26 cellular contexts compared by ENCODE assay signal in the genomic region with DNA sequence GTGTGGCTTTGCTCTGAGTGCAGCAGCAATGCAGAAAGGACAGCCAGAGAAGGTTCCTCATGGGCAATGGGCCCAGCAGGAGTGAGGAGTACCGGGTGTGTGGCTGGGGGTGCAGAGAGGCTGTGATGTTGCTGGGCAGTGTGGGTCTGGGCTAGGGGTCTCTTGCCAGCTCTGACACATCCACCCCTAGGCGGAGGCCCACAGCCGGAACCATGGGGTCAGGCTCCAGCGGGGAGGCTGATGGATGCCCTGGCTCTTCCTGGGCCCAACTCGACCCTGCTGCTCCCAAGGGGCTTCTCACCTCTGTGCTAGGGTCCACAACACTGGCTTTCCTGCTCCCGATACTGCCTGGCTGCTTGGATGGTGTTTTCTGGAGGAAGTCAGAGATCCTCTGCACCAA.
"Had no signal": no experiment of that assay in that cellular context is flagged by ENCODE, and none has a peak within 500 bp of the region (broad histone marks: within the 10 kb centered on the region; RNA-seq: fewer than 3 reads in every experiment).

No MANE protein-coding gene starts in this region.

- H3K4me3 ChIP-seq: gastroesophageal sphincter, left lung, lower lobe of right lung, prostate gland, sigmoid colon, skin epidermis, suprapubic skin, transverse colon, upper lobe of right lung, vagina had no signal

- ATAC-seq: effector memory CD8-positive, alpha-beta T cell; esophagus mucosa; gastroesophageal sphincter; left cardiac atrium; left lung; lower lobe of right lung; naive thymus-derived CD8-positive, alpha-beta T cell; right cardiac atrium; stimulated activated naive B cell treated with anti-CD40 and anti-IgM and Interleukin-4, amounts not matched to agents 10 μg/mL and 1 μg/mL and 100 μg/mL, for 72 hours; upper lobe of right lung had no signal

- H3K9ac ChIP-seq: parathyroid adenoma had no signal

- H2AFZ ChIP-seq: parathyroid adenoma had no signal

- H3K9me3 ChIP-seq: neutrophil, prostate gland, suprapubic skin had no signal

- H3K27ac Mint-ChIP-seq: naive thymus-derived CD8-positive, alpha-beta T cell; stimulated activated naive B cell treated with anti-CD40 and anti-IgM and Interleukin-4, amounts not matched to agents 10 μg/mL and 1 μg/mL and 100 μg/mL, for 72 hours had no signal

- H3K4me1 ChIP-seq: gastroesophageal sphincter, left lung, lower lobe of right lung, parathyroid adenoma, prostate gland, suprapubic skin, transverse colon, upper lobe of right lung, vagina had no signal

- H3K27ac ChIP-seq: epithelial cell of prostate, gastroesophageal sphincter, left lung, lower lobe of right lung, neutrophil, parathyroid adenoma, prostate gland, sigmoid colon, skin epidermis, suprapubic skin, transverse colon, upper lobe of right lung, vagina had no signal

- H3K27me3 Mint-ChIP-seq: effector memory CD8-positive, alpha-beta T cell; naive thymus-derived CD8-positive, alpha-beta T cell; stimulated activated naive B cell treated with anti-CD40 and anti-IgM and Interleukin-4, amounts not matched to agents 10 μg/mL and 1 μg/mL and 100 μg/mL, for 72 hours; stimulated activated naive CD8-positive, alpha-beta T cell treated with anti-CD3 and anti-CD28 coated beads, Interleukin-15, Interleukin-2, amounts not matched to agents 100 ng/mL and 50 ng/mL, for 24 hours had no signal

- H3K4me3 Mint-ChIP-seq: effector memory CD8-positive, alpha-beta T cell; naive thymus-derived CD8-positive, alpha-beta T cell; stimulated activated naive B cell treated with anti-CD40 and anti-IgM and Interleukin-4, amounts not matched to agents 10 μg/mL and 1 μg/mL and 100 μg/mL, for 72 hours; stimulated activated naive CD8-positive, alpha-beta T cell treated with anti-CD3 and anti-CD28 coated beads, Interleukin-15, Interleukin-2, amounts not matched to agents 100 ng/mL and 50 ng/mL, for 24 hours had no signal

- H3K27me3 ChIP-seq: gastroesophageal sphincter, left lung, neutrophil, sigmoid colon, suprapubic skin, transverse colon, upper lobe of right lung, vagina had no signal

- DNase-seq: caudate nucleus; cerebellar nuclear complex; cortex of kidney; effector memory CD8-positive, alpha-beta T cell; foreskin fibroblast; left cardiac atrium; left lung; lower lobe of right lung; naive thymus-derived CD8-positive, alpha-beta T cell; sigmoid colon; stimulated activated CD4-positive, alpha-beta T cell treated with anti-CD3 and anti-CD28 coated beads, Interleukin-15, amount 100 ng/mL, for 24 hours; stimulated activated CD4-positive, alpha-beta T cell treated with anti-CD3 and anti-CD28 coated beads, Interleukin-2, amount 100 ng/mL, for 48 hours; stimulated activated naive B cell treated with anti-CD40 and anti-IgM and Interleukin-4, amounts not matched to agents 10 μg/mL and 1 μg/mL and 100 μg/mL, for 72 hours; transverse colon; upper lobe of right lung had no signal
